ENCODE assay signal across 25 cellular contexts in genomic region chr1:170691258-170691657, GRCh38. TPM values are rescaled to one million over a fixed set of nuclear protein-coding genes. Genes with fewer than 3 reads are reported as not detected.
"Had no signal": no experiment of that assay in that cellular context is flagged by ENCODE, and none has a peak within 500 bp of the region (broad histone marks: within the 10 kb centered on the region; RNA-seq: fewer than 3 reads in every experiment).

No MANE protein-coding gene starts in this region.

- H3K4me3 ChIP-seq: cardiac muscle cell, left lung, testis, upper lobe of left lung had no signal

- H3K4me1 Mint-ChIP-seq: activated B cell treated with CpG ODN at 0.5 μM for 24 hours; activated naive CD4-positive, alpha-beta T cell treated with anti-CD3 and anti-CD28 coated beads, Interleukin-2, amount 10 ng/mL, durations not matched to agents 7 days and 5 days; stimulated activated naive B cell treated with anti-CD40 and anti-IgM and Interleukin-4, amounts not matched to agents 10 μg/mL and 1 μg/mL and 100 μg/mL, for 72 hours had no signal

- H3K4me1 ChIP-seq: left lung, parathyroid adenoma, upper lobe of left lung had no signal

- H3K27me3 ChIP-seq: cardiac muscle cell, left lung, testis, upper lobe of left lung had no signal

- H3K9me3 ChIP-seq: left lung, neutrophil, testis, upper lobe of left lung had no signal

- H3K4me3 Mint-ChIP-seq: activated B cell treated with CpG ODN at 0.5 μM for 24 hours; activated CD4-positive, alpha-beta T cell treated with anti-CD3 and anti-CD28 coated beads for 36 hours; activated naive CD4-positive, alpha-beta T cell treated with anti-CD3 and anti-CD28 coated beads, Interleukin-2, amount 10 ng/mL, durations not matched to agents 7 days and 5 days; activated T-cell treated with anti-CD3 and anti-CD28 coated beads, Interleukin-2, amount 50 U/mL, for 4 hours; dendritic cell treated with granulocyte-macrophage colony-stimulating factor and Interleukin-4, amounts not matched to agents 40 ng/mL and 50 ng/mL, for 4 days; natural killer cell treated with Interleukin-12 subunit alpha and Interleukin-12 subunit beta and Interleukin-15 and Interleukin-18, amount 100 ng/mL, for 72 hours; stimulated activated naive B cell treated with anti-CD40 and anti-IgM and Interleukin-4, amounts not matched to agents 10 μg/mL and 1 μg/mL and 100 μg/mL, for 72 hours; T-helper 1 cell treated with Interleukin-12 subunit alpha and Interleukin-12 subunit beta and Interleukin-4 antibody, amounts not matched to agents 30 μg/mL and 1 μg/mL, for 36 hours had no signal

- H3K9me3 Mint-ChIP-seq: activated B cell treated with CpG ODN at 0.5 μM for 24 hours; activated naive CD4-positive, alpha-beta T cell treated with anti-CD3 and anti-CD28 coated beads, Interleukin-2, amount 10 ng/mL, durations not matched to agents 7 days and 5 days; activated T-cell treated with anti-CD3 and anti-CD28 coated beads, Interleukin-2, amount 50 U/mL, for 4 hours; dendritic cell treated with granulocyte-macrophage colony-stimulating factor and Interleukin-4, amounts not matched to agents 40 ng/mL and 50 ng/mL, for 4 days; natural killer cell treated with Interleukin-12 subunit alpha and Interleukin-12 subunit beta and Interleukin-15 and Interleukin-18, amount 100 ng/mL, for 72 hours; stimulated activated naive B cell treated with anti-CD40 and anti-IgM and Interleukin-4, amounts not matched to agents 10 μg/mL and 1 μg/mL and 100 μg/mL, for 72 hours; T-helper 1 cell treated with Interleukin-12 subunit alpha and Interleukin-12 subunit beta and Interleukin-4 antibody, amounts not matched to agents 30 μg/mL and 1 μg/mL, for 36 hours had no signal

- H3K36me3 Mint-ChIP-seq: activated naive CD4-positive, alpha-beta T cell treated with anti-CD3 and anti-CD28 coated beads, Interleukin-2, amount 10 ng/mL, durations not matched to agents 7 days and 5 days; natural killer cell treated with Interleukin-12 subunit alpha and Interleukin-12 subunit beta and Interleukin-15 and Interleukin-18, amount 100 ng/mL, for 72 hours; stimulated activated naive B cell treated with anti-CD40 and anti-IgM and Interleukin-4, amounts not matched to agents 10 μg/mL and 1 μg/mL and 100 μg/mL, for 72 hours had no signal

- ATAC-seq: activated CD4-positive, alpha-beta T cell treated with anti-CD3 and anti-CD28 coated beads for 36 hours; activated T-cell treated with anti-CD3 and anti-CD28 coated beads, Interleukin-2, amount 50 U/mL, for 4 hours; left lung; natural killer cell treated with Interleukin-12 subunit alpha and Interleukin-12 subunit beta and Interleukin-15 and Interleukin-18, amount 100 ng/mL, for 72 hours; sciatic nerve; stimulated activated naive B cell treated with anti-CD40 and anti-IgM and Interleukin-4, amounts not matched to agents 10 μg/mL and 1 μg/mL and 100 μg/mL, for 72 hours had no signal

- H3K27me3 Mint-ChIP-seq: dendritic cell treated with granulocyte-macrophage colony-stimulating factor and Interleukin-4, amounts not matched to agents 40 ng/mL and 50 ng/mL, for 4 days had no signal

- DNase-seq: activated B cell treated with CpG ODN at 0.5 μM for 24 hours; activated CD4-positive, alpha-beta T cell treated with anti-CD3 and anti-CD28 coated beads for 36 hours; activated CD4-positive, alpha-beta T cell treated with anti-CD3 and anti-CD28 coated beads, Interleukin-2, amount 50 U/mL, for 48 hours; activated CD8-positive, alpha-beta memory T cell treated with anti-CD3 and anti-CD28 coated beads, Interleukin-2, amount 50 U/mL, for 48 hours; activated naive CD4-positive, alpha-beta T cell treated with anti-CD3 and anti-CD28 coated beads, Interleukin-2, amount 10 ng/mL, durations not matched to agents 7 days and 5 days; activated T-cell treated with anti-CD3 and anti-CD28 coated beads, Interleukin-2, amount 50 U/mL, for 4 hours; amygdala; effector CD4-positive, alpha-beta T cell; erythroblast; hippocampal formation; kidney glomerular epithelial cell; left lung; stimulated activated CD4-positive, alpha-beta T cell treated with anti-CD3 and anti-CD28 coated beads, Interleukin-2, amount 100 ng/mL, for 48 hours; stimulated activated CD8-positive, alpha-beta memory T cell treated with anti-CD3 and anti-CD28 coated beads, Interleukin-4, amount 100 ng/mL, for 48 hours; stimulated activated naive B cell treated with anti-CD40 and anti-IgM and Interleukin-4, amounts not matched to agents 10 μg/mL and 1 μg/mL and 100 μg/mL, for 72 hours; testis; upper lobe of left lung had no signal

- H3K36me3 ChIP-seq: cardiac muscle cell, left lung, neutrophil, upper lobe of left lung had no signal

- H3K27ac ChIP-seq: cardiac muscle cell, left lung, neutrophil, parathyroid adenoma, upper lobe of left lung had no signal

- H3K27ac Mint-ChIP-seq: activated B cell treated with CpG ODN at 0.5 μM for 24 hours; activated CD4-positive, alpha-beta T cell treated with anti-CD3 and anti-CD28 coated beads for 36 hours; activated naive CD4-positive, alpha-beta T cell treated with anti-CD3 and anti-CD28 coated beads, Interleukin-2, amount 10 ng/mL, durations not matched to agents 7 days and 5 days; dendritic cell treated with granulocyte-macrophage colony-stimulating factor and Interleukin-4, amounts not matched to agents 40 ng/mL and 50 ng/mL, for 4 days; natural killer cell treated with Interleukin-12 subunit alpha and Interleukin-12 subunit beta and Interleukin-15 and Interleukin-18, amount 100 ng/mL, for 72 hours; stimulated activated naive B cell treated with anti-CD40 and anti-IgM and Interleukin-4, amounts not matched to agents 10 μg/mL and 1 μg/mL and 100 μg/mL, for 72 hours; T-helper 1 cell treated with Interleukin-12 subunit alpha and Interleukin-12 subunit beta and Interleukin-4 antibody, amounts not matched to agents 30 μg/mL and 1 μg/mL, for 36 hours had no signal

RNA-seq across cellular contexts. Expression of gene PRRX1, which starts 27.3 kb away (rescaled TPM):
- total RNA-seq: activated B cell treated with CpG ODN at 0.5 μM for 24 hours; activated CD4-positive, alpha-beta T cell treated with anti-CD3 and anti-CD28 coated beads for 36 hours; activated CD8-positive, alpha-beta memory T cell treated with anti-CD3 and anti-CD28 coated beads for 36 hours; activated T-cell treated with anti-CD3 and anti-CD28 coated beads, Interleukin-2, amount 50 U/mL, for 4 hours; natural killer cell treated with Interleukin-12 subunit alpha and Interleukin-12 subunit beta and Interleukin-15 and Interleukin-18, amount 100 ng/mL, for 72 hours had no signal
